In the genomic region with DNA sequence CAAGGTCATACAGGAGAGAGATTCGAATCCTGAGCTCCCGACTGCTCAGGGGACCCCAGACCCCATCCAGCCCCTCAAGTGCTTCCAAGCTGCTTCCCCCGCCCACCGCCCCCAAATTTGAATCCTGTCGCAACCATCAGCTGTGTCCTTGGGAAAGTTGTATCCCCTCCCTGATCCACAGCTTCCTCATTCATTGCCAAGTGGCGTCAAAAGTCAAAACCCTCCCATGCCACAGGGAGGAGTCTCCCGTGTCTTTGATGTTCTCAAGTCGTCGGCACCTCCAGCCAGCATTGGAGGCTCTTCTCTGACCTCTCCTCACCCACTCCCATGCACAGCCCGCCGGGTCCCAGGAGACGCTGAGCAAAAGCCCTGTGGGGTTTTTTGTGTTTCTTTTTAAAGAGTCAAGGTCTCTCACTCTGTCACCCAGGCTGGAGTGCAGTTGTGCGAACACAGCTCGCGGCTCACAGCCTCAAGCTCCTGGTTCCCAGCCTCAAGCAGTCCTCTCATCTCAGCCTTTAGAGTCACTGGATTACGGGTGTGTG, we compare ENCODE assay signal across 1 cellular context.
TF ChIP-seq lines count a peak whose summit lies in the region.

No MANE protein-coding gene starts in this region.

TF ChIP-seq in GM12878, 131 proteins besides CTCF, POLR2A, EP300 and RAD21 (continued from another document):
- TF ChIP-seq, protein P1, sequence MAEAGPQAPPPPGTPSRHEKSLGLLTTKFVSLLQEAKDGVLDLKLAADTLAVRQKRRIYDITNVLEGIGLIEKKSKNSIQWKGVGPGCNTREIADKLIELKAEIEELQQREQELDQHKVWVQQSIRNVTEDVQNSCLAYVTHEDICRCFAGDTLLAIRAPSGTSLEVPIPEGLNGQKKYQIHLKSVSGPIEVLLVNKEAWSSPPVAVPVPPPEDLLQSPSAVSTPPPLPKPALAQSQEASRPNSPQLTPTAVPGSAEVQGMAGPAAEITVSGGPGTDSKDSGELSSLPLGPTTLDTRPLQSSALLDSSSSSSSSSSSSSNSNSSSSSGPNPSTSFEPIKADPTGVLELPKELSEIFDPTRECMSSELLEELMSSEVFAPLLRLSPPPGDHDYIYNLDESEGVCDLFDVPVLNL (IDR thresholded peaks at IDR 0.05; ENCODE audit: low read depth, low read length) = no peak
- TF ChIP-seq DPF2 (IDR thresholded peaks at IDR 0.05) (peak; percentile 53), SP1 (IDR thresholded peaks at IDR 0.05; ENCODE audit: low read depth, low read length) (peak; percentile 14), MEF2B (IDR thresholded peaks at IDR 0.05; ENCODE audit: partially characterized antibody, poor library complexity, severe bottlenecking) (peak; percentile 100), YBX1 (IDR thresholded peaks at IDR 0.05) (peak; percentile 98), USF2 (IDR thresholded peaks at IDR 0.05; ENCODE audit: borderline replicate concordance, low read depth, low read length) (no peak), MTA2 (IDR thresholded peaks at IDR 0.05; ENCODE audit: low read depth) (0 out of 2 replicates have a peak, but pooled peaks have one; percentile 47), TBL1XR1 (IDR thresholded peaks at IDR 0.05; ENCODE audit: low read depth, low read length) (0 out of 2 replicates have a peak, but pooled peaks have one; percentile 63), RAD51 (IDR thresholded peaks at IDR 0.05) (no peak), CBFB (IDR thresholded peaks at IDR 0.05; ENCODE audit: low read depth) (peak; percentile 51; the same call in 1 of the 2 replicates), CHD2 (IDR thresholded peaks at IDR 0.05; ENCODE audit: borderline replicate concordance, low read depth, low read length) (0 out of 2 replicates have a peak, but pooled peaks have one; percentile 38), TAF1 (IDR thresholded peaks at IDR 0.05; ENCODE audit: borderline replicate concordance, low read depth, low read length) (no peak), MYB (IDR thresholded peaks at IDR 0.05; ENCODE audit: borderline replicate concordance, low read depth, low read length) (no peak), ETV6 (conservative IDR thresholded peaks at IDR 0.05 in 1 of 2, IDR thresholded peaks at IDR 0.05 in 1 of 2; ENCODE audit: borderline replicate concordance in 1 of 2, low read depth in 1 of 2) (no peak), MTA3 (IDR thresholded peaks at IDR 0.05; ENCODE audit: borderline replicate concordance, low read length) (no peak), JUND (IDR thresholded peaks at IDR 0.05; ENCODE audit: low read depth, low read length) (no peak), YY1 (IDR thresholded peaks at IDR 0.05; ENCODE audit: low read depth, low read length) (0 out of 2 replicates have a peak, but pooled peaks have one; percentile 6), CHD1 (IDR thresholded peaks at IDR 0.05; ENCODE audit: low read depth, low read length) (no peak), ATF7 (IDR thresholded peaks at IDR 0.05; ENCODE audit: low read depth) (peak; percentile 63), RFX5 (IDR thresholded peaks at IDR 0.05; ENCODE audit: low read depth, low read length) (no peak)
- TF ChIP-seq, protein P2, sequence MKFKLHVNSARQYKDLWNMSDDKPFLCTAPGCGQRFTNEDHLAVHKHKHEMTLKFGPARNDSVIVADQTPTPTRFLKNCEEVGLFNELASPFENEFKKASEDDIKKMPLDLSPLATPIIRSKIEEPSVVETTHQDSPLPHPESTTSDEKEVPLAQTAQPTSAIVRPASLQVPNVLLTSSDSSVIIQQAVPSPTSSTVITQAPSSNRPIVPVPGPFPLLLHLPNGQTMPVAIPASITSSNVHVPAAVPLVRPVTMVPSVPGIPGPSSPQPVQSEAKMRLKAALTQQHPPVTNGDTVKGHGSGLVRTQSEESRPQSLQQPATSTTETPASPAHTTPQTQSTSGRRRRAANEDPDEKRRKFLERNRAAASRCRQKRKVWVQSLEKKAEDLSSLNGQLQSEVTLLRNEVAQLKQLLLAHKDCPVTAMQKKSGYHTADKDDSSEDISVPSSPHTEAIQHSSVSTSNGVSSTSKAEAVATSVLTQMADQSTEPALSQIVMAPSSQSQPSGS (IDR thresholded peaks at IDR 0.05; ENCODE audit: low read length) = peak; percentile 75
- TF ChIP-seq, protein P3, sequence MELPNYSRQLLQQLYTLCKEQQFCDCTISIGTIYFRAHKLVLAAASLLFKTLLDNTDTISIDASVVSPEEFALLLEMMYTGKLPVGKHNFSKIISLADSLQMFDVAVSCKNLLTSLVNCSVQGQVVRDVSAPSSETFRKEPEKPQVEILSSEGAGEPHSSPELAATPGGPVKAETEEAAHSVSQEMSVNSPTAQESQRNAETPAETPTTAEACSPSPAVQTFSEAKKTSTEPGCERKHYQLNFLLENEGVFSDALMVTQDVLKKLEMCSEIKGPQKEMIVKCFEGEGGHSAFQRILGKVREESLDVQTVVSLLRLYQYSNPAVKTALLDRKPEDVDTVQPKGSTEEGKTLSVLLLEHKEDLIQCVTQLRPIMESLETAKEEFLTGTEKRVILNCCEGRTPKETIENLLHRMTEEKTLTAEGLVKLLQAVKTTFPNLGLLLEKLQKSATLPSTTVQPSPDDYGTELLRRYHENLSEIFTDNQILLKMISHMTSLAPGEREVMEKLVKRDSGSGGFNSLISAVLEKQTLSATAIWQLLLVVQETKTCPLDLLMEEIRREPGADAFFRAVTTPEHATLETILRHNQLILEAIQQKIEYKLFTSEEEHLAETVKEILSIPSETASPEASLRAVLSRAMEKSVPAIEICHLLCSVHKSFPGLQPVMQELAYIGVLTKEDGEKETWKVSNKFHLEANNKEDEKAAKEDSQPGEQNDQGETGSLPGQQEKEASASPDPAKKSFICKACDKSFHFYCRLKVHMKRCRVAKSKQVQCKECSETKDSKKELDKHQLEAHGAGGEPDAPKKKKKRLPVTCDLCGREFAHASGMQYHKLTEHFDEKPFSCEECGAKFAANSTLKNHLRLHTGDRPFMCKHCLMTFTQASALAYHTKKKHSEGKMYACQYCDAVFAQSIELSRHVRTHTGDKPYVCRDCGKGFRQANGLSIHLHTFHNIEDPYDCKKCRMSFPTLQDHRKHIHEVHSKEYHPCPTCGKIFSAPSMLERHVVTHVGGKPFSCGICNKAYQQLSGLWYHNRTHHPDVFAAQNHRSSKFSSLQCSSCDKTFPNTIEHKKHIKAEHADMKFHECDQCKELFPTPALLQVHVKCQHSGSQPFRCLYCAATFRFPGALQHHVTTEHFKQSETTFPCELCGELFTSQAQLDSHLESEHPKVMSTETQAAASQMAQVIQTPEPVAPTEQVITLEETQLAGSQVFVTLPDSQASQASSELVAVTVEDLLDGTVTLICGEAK (IDR thresholded peaks at IDR 0.05; ENCODE audit: borderline replicate concordance) = no peak
